1 cellular context compared by ENCODE assay signal in the genomic region with DNA sequence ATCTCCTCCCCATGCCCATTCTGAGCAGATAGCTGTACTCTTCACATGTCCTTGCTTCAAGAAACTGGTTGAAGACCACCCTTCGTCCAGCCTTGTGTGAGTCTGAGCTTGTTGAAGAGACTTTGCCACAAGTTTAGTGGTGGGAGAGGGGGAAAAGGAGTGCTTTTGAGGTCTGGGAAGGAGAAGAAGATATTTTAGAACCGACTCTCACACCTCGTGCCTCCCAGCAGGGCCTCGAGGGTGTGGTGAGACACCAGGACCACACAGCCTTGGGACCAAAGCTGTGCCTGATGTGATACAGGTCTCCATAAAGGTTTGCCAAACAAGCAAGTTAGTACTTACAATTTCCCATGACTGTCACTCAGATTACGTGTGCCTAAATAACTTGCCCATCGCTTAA.
A peak's percentile ranks its signal among the peaks of the same experiment; 100 is the strongest.
TF ChIP-seq lines count a peak whose summit lies in the region.

No MANE protein-coding gene starts in this region.

TF ChIP-seq in K562, 482 proteins besides CTCF, POLR2A, EP300 and RAD21:
- TF ChIP-seq, protein P1, sequence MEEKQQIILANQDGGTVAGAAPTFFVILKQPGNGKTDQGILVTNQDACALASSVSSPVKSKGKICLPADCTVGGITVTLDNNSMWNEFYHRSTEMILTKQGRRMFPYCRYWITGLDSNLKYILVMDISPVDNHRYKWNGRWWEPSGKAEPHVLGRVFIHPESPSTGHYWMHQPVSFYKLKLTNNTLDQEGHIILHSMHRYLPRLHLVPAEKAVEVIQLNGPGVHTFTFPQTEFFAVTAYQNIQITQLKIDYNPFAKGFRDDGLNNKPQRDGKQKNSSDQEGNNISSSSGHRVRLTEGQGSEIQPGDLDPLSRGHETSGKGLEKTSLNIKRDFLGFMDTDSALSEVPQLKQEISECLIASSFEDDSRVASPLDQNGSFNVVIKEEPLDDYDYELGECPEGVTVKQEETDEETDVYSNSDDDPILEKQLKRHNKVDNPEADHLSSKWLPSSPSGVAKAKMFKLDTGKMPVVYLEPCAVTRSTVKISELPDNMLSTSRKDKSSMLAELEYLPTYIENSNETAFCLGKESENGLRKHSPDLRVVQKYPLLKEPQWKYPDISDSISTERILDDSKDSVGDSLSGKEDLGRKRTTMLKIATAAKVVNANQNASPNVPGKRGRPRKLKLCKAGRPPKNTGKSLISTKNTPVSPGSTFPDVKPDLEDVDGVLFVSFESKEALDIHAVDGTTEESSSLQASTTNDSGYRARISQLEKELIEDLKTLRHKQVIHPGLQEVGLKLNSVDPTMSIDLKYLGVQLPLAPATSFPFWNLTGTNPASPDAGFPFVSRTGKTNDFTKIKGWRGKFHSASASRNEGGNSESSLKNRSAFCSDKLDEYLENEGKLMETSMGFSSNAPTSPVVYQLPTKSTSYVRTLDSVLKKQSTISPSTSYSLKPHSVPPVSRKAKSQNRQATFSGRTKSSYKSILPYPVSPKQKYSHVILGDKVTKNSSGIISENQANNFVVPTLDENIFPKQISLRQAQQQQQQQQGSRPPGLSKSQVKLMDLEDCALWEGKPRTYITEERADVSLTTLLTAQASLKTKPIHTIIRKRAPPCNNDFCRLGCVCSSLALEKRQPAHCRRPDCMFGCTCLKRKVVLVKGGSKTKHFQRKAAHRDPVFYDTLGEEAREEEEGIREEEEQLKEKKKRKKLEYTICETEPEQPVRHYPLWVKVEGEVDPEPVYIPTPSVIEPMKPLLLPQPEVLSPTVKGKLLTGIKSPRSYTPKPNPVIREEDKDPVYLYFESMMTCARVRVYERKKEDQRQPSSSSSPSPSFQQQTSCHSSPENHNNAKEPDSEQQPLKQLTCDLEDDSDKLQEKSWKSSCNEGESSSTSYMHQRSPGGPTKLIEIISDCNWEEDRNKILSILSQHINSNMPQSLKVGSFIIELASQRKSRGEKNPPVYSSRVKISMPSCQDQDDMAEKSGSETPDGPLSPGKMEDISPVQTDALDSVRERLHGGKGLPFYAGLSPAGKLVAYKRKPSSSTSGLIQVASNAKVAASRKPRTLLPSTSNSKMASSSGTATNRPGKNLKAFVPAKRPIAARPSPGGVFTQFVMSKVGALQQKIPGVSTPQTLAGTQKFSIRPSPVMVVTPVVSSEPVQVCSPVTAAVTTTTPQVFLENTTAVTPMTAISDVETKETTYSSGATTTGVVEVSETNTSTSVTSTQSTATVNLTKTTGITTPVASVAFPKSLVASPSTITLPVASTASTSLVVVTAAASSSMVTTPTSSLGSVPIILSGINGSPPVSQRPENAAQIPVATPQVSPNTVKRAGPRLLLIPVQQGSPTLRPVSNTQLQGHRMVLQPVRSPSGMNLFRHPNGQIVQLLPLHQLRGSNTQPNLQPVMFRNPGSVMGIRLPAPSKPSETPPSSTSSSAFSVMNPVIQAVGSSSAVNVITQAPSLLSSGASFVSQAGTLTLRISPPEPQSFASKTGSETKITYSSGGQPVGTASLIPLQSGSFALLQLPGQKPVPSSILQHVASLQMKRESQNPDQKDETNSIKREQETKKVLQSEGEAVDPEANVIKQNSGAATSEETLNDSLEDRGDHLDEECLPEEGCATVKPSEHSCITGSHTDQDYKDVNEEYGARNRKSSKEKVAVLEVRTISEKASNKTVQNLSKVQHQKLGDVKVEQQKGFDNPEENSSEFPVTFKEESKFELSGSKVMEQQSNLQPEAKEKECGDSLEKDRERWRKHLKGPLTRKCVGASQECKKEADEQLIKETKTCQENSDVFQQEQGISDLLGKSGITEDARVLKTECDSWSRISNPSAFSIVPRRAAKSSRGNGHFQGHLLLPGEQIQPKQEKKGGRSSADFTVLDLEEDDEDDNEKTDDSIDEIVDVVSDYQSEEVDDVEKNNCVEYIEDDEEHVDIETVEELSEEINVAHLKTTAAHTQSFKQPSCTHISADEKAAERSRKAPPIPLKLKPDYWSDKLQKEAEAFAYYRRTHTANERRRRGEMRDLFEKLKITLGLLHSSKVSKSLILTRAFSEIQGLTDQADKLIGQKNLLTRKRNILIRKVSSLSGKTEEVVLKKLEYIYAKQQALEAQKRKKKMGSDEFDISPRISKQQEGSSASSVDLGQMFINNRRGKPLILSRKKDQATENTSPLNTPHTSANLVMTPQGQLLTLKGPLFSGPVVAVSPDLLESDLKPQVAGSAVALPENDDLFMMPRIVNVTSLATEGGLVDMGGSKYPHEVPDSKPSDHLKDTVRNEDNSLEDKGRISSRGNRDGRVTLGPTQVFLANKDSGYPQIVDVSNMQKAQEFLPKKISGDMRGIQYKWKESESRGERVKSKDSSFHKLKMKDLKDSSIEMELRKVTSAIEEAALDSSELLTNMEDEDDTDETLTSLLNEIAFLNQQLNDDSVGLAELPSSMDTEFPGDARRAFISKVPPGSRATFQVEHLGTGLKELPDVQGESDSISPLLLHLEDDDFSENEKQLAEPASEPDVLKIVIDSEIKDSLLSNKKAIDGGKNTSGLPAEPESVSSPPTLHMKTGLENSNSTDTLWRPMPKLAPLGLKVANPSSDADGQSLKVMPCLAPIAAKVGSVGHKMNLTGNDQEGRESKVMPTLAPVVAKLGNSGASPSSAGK (IDR thresholded peaks at IDR 0.05), result peak; percentile 58
- TF ChIP-seq ZNF12 (CRISPR knock-in tag; IDR thresholded peaks at IDR 0.05) (no peak), ARID2 (IDR thresholded peaks at IDR 0.05) (no peak), L3MBTL2 (IDR thresholded peaks at IDR 0.05) (peak; percentile 67)
- TF ChIP-seq, protein P2, sequence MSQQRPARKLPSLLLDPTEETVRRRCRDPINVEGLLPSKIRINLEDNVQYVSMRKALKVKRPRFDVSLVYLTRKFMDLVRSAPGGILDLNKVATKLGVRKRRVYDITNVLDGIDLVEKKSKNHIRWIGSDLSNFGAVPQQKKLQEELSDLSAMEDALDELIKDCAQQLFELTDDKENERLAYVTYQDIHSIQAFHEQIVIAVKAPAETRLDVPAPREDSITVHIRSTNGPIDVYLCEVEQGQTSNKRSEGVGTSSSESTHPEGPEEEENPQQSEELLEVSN (IDR thresholded peaks at IDR 0.05; ENCODE audit: borderline replicate concordance in 1 of 2, extremely low read depth in 1 of 2, insufficient read depth in 1 of 2, insufficient read length in 1 of 2, low read depth in 1 of 2, low read length in 1 of 2, poor library complexity in 1 of 2, severe bottlenecking in 1 of 2), result peak in 1 of 2 experiments; percentile 34
